Comparison of ENCODE assay signal across 8 cellular contexts in the genomic region with DNA sequence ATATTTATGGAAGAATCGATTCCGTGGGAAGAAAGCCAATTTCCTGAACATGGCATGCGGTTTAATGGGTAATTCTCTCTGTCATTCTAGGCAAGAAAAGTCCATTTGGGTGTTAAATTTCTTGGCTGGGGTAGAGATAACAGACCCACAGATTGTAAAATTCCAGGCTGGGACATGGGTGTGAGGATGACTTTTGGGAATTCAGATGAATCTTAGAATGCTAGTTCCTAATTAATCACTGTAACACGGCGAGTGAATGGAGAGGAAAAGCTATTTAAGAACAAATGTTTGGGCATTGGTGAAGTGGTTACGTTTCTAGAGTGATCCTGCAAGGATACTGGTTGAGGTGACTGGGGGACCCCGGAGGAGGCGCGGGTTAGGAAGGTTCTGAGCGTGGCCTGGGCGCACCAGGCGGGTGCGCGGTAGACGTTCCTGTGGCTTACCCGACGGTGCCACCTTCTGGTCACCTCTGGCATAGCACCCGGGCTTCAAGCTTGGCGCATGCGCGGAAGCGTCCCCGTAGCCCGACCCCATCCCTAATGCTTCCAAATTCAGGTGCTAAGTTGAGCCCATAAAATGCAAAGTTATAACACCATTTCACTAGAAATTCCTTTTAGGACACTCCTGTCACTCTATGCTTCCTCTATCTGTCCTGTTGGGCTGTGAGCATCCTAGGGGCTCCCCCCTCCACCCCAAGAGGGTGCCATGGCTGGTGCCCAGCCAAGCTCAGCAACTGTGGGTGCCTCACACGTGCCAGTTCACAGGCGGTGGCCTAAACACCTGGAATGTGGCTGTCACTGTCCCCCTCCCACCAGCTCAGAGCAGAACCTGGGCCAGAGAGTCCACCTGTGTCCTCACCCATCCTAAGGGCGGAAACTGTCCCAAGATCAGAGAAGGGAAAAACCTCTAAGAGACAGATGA.
DNase-seq lines count a peak whose midpoint lies in the region; ATAC-seq, FAIRE-seq and TF ChIP-seq lines count a peak whose summit lies in the region.

No MANE protein-coding gene starts in this region.

- H3K4me3 ChIP-seq in foreskin fibroblast (ENCODE audit: low read depth in 1 of 2, low read length in 2 of 2) (no peak overlapping the region), thyroid gland (replicated peaks in 1 of 3) (no peak overlapping the region)

- TF ChIP-seq CTCF in D721Med (IDR thresholded peaks at IDR 0.05; ENCODE audit: insufficient read depth, missing control alignments), result peak; percentile 93
- peak; percentile 98 for TF ChIP-seq CTCF in foreskin fibroblast (IDR thresholded peaks at IDR 0.05; ENCODE audit: low read depth, low read length)
- TF ChIP-seq CTCF in thyroid gland (IDR thresholded peaks at IDR 0.05), result peak; percentile 78 to 97 (median 96)

- H3K9me3 ChIP-seq in thyroid gland, result no peaks in the 10 kb centered on the region

- no peak overlapping the region for H3K27ac ChIP-seq in thyroid gland

- 17 to 19% methylated on average over 25 to 27 of the region's 27 CpGs for WGBS in thyroid gland, 2 donors

- H3K27me3 ChIP-seq in thyroid gland, result no peaks in the 10 kb centered on the region

- peaks cover 2% of the 10 kb centered on the region for H3K27me3 Mint-ChIP-seq in activated T-helper 1 cell treated with anti-CD3 and anti-CD28 coated beads, Interleukin-12 subunit alpha, Interleukin-12 subunit beta, Interleukin-2, Interleukin-4 antibody, amounts not matched to agents 30 ng/mL and 10 ng/mL and 1 ng/mL, durations not matched to agents 14 hours and 24 hours and 36 hours (ENCODE audit: insufficient read depth)

- intact Hi-C loops in activated T-helper 1 cell treated with anti-CD3 and anti-CD28 coated beads, Interleukin-12 subunit alpha, Interleukin-12 subunit beta, Interleukin-2, Interleukin-4 antibody, amounts not matched to agents 30 ng/mL and 10 ng/mL and 1 ng/mL, durations not matched to agents 14 hours and 24 hours and 36 hours (cut with micrococcal nuclease), result loop anchor here (1.0 to 5.0 kb wide), 6 partner anchors 20 to 294 kb away; no protein-coding TSS in a partner anchor
- intact Hi-C loops in thyroid gland (cut with DNase I), result loop anchor here (1.0 kb wide), 1 partner anchor 105 kb away; no protein-coding TSS in a partner anchor

- no peak for TF ChIP-seq POLR2A in thyroid gland (IDR thresholded peaks at IDR 0.05)

- H3K36me3 Mint-ChIP-seq in activated T-helper 1 cell treated with anti-CD3 and anti-CD28 coated beads, Interleukin-12 subunit alpha, Interleukin-12 subunit beta, Interleukin-2, Interleukin-4 antibody, amounts not matched to agents 30 ng/mL and 10 ng/mL and 1 ng/mL, durations not matched to agents 14 hours and 24 hours and 36 hours (ENCODE audit: low read depth), result no peaks in the 10 kb centered on the region

- H3K4me1 ChIP-seq in thyroid gland, result peaks cover 0 to 4% of the 10 kb centered on the region in 2 donors

- H3K9me3 Mint-ChIP-seq in activated T-helper 1 cell treated with anti-CD3 and anti-CD28 coated beads, Interleukin-12 subunit alpha, Interleukin-12 subunit beta, Interleukin-2, Interleukin-4 antibody, amounts not matched to agents 30 ng/mL and 10 ng/mL and 1 ng/mL, durations not matched to agents 14 hours and 24 hours and 36 hours, result no peaks in the 10 kb centered on the region

- H3K36me3 ChIP-seq in thyroid gland, result no peaks in the 10 kb centered on the region

- peak overlapping the region; percentile 29 for H3K27ac Mint-ChIP-seq in activated T-helper 1 cell treated with anti-CD3 and anti-CD28 coated beads, Interleukin-12 subunit alpha, Interleukin-12 subunit beta, Interleukin-2, Interleukin-4 antibody, amounts not matched to agents 30 ng/mL and 10 ng/mL and 1 ng/mL, durations not matched to agents 14 hours and 24 hours and 36 hours

- H3K4me3 Mint-ChIP-seq in activated T-helper 1 cell treated with anti-CD3 and anti-CD28 coated beads, Interleukin-12 subunit alpha, Interleukin-12 subunit beta, Interleukin-2, Interleukin-4 antibody, amounts not matched to agents 30 ng/mL and 10 ng/mL and 1 ng/mL, durations not matched to agents 14 hours and 24 hours and 36 hours, result peak overlapping the region; percentile 42

- H3K4me1 Mint-ChIP-seq in activated T-helper 1 cell treated with anti-CD3 and anti-CD28 coated beads, Interleukin-12 subunit alpha, Interleukin-12 subunit beta, Interleukin-2, Interleukin-4 antibody, amounts not matched to agents 30 ng/mL and 10 ng/mL and 1 ng/mL, durations not matched to agents 14 hours and 24 hours and 36 hours (ENCODE audit: low read depth), result peaks cover 10% of the 10 kb centered on the region

- ATAC-seq in GM19467 (IDR thresholded peaks at IDR 0.05; ENCODE audit: unreplicated experiment), result peak; percentile 94
- peak; percentile 87 for ATAC-seq in HG03565 (IDR thresholded peaks at IDR 0.05; ENCODE audit: unreplicated experiment)

- DNase-seq in D721Med (ENCODE audit: insufficient read length, low spot score) (peak; percentile 38), RCC 7860 (ENCODE audit: low spot score) (peak; percentile 45), foreskin fibroblast (peak; percentile 16 to 70), occipital lobe (lab: John Stamatoyannopoulos, UW) (peak; percentile 63), thyroid gland (peak; percentile 70 to 78)
- peak; percentile 79 for DNase-seq in activated T-helper 1 cell treated with anti-CD3 and anti-CD28 coated beads, Interleukin-12 subunit alpha, Interleukin-12 subunit beta, Interleukin-2, Interleukin-4 antibody, amounts not matched to agents 30 ng/mL and 10 ng/mL and 1 ng/mL, durations not matched to agents 14 hours and 24 hours and 36 hours (ENCODE audit: low spot score)

- FAIRE-seq in D721Med (lab: Jason Lieb, UNC) (no peak), RCC 7860 (lab: Jason Lieb, UNC) (peak; percentile 38)
